Comparison of ENCODE assay signal across 16 cellular contexts in the genomic region with DNA sequence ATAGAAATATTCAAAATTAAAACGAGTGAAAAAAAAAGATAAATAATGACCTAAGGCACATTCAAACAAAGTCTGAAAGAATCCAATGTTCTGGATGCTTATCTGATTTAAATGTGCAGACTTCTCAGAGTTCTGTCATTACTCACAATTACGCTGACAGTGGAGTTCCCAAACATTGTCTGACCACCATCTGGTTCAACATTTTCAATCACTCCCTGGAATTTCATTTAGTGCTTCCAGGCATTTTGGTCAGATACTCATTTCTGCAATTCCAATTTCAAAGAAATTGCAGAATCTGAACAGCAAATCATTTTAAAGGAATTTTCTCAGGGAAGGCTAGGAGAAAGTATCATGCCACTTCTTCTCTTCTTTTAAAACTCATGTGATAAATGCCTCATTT.
DNase-seq lines count a peak whose midpoint lies in the region; ATAC-seq and TF ChIP-seq lines count a peak whose summit lies in the region.
"Had no signal": no experiment of that assay in that cellular context is flagged by ENCODE, and none has a peak within 500 bp of the region (broad histone marks: within the 10 kb centered on the region; RNA-seq: fewer than 3 reads in every experiment).

No MANE protein-coding gene starts in this region.

- no peak for TF ChIP-seq CTCF in AG09309 (IDR thresholded peaks at IDR 0.05; ENCODE audit: control insufficient read depth, insufficient read depth, low read depth, low read length, missing control alignments)
- no peak for TF ChIP-seq CTCF in HFFc6 (IDR thresholded peaks at IDR 0.05)

- H3K27ac Mint-ChIP-seq in HFFc6 = no peak overlapping the region
- H3K27ac Mint-ChIP-seq in T-cell = no peak overlapping the region
- H3K27ac Mint-ChIP-seq: activated CD4-positive, alpha-beta T cell treated with anti-CD3 and anti-CD28 coated beads, Interleukin-2, amount 10 ng/mL, durations not matched to agents 7 days and 5 days; activated T-helper 1 cell treated with anti-CD3 and anti-CD28 coated beads, Interleukin-12 subunit alpha, Interleukin-12 subunit beta, Interleukin-2, Interleukin-4 antibody, amounts not matched to agents 30 ng/mL and 10 ng/mL and 1 ng/mL, durations not matched to agents 14 hours and 24 hours and 36 hours; stimulated activated effector memory CD8-positive, alpha-beta T cell treated with anti-CD3 and anti-CD28 coated beads, Interleukin-12 subunit alpha, Interleukin-12 subunit beta, amount 100 ng/mL, for 72 hours had no signal

- H3K27me3 Mint-ChIP-seq in HFFc6 (ENCODE audit: insufficient read depth) (no peaks in the 10 kb centered on the region), T-cell (no peaks in the 10 kb centered on the region)
- H3K27me3 Mint-ChIP-seq: activated CD4-positive, alpha-beta T cell treated with anti-CD3 and anti-CD28 coated beads, Interleukin-2, amount 10 ng/mL, durations not matched to agents 7 days and 5 days had no signal

- POLR2A ChIA-PET in T-cell (lab: Charles Lee) = no interaction called here

- DNase-seq in AG09309 (ENCODE audit: low read depth) (peak; percentile 78), HFFc6 (peak; percentile 4), astrocyte of the hippocampus (ENCODE audit: low read depth, low spot score) (peak; percentile 84), islet precursor cell (peak; percentile 69), T-cell (no peak), AG08396 (ENCODE audit: low spot score) (no peak)
- no peak for DNase-seq in activated CD4-positive, alpha-beta T cell treated with anti-CD3 and anti-CD28 coated beads for 1 hour
- DNase-seq: activated CD4-positive, alpha-beta T cell treated with anti-CD3 and anti-CD28 coated beads, Interleukin-2, amount 10 ng/mL, durations not matched to agents 7 days and 5 days; erythroblast; Karpas-422; NCI-H2029 treated with DMSO at 0.1 percent for 48 hours; stimulated activated CD4-positive, alpha-beta T cell treated with anti-CD3 and anti-CD28 coated beads, Interleukin-1b, Interleukin-23, amount 100 ng/mL, for 48 hours had no signal

- no peak for ATAC-seq in GM19035 (IDR thresholded peaks at IDR 0.05; ENCODE audit: unreplicated experiment)
- ATAC-seq in T-cell (replicated peaks in 1 of 4) = no peak
- ATAC-seq: stimulated activated effector memory CD8-positive, alpha-beta T cell treated with anti-CD3 and anti-CD28 coated beads, Interleukin-12 subunit alpha, Interleukin-12 subunit beta, amount 100 ng/mL, for 72 hours had no signal

- 0 out of 2 replicates have a peak, but pooled peaks cover 4% of the 10 kb centered on the region for H3K4me1 Mint-ChIP-seq in HFFc6 (ENCODE audit: low read depth)
- no peaks in the 10 kb centered on the region for H3K4me1 Mint-ChIP-seq in T-cell
- H3K4me1 Mint-ChIP-seq: activated CD4-positive, alpha-beta T cell treated with anti-CD3 and anti-CD28 coated beads, Interleukin-2, amount 10 ng/mL, durations not matched to agents 7 days and 5 days had no signal

- H3K36me3 Mint-ChIP-seq in HFFc6 (ENCODE audit: low read depth) (no peaks in the 10 kb centered on the region), T-cell (no peaks in the 10 kb centered on the region)
- H3K36me3 Mint-ChIP-seq: stimulated activated effector memory CD8-positive, alpha-beta T cell treated with anti-CD3 and anti-CD28 coated beads, Interleukin-12 subunit alpha, Interleukin-12 subunit beta, amount 100 ng/mL, for 72 hours had no signal

- CTCF ChIA-PET in T-cell (lab: Charles Lee) = no interaction called here

- H3K9me3 Mint-ChIP-seq in HFFc6 (peaks cover 34% of the 10 kb centered on the region), T-cell (no peaks in the 10 kb centered on the region)
- H3K9me3 Mint-ChIP-seq: activated CD4-positive, alpha-beta T cell treated with anti-CD3 and anti-CD28 coated beads, Interleukin-2, amount 10 ng/mL, durations not matched to agents 7 days and 5 days; activated T-helper 1 cell treated with anti-CD3 and anti-CD28 coated beads, Interleukin-12 subunit alpha, Interleukin-12 subunit beta, Interleukin-2, Interleukin-4 antibody, amounts not matched to agents 30 ng/mL and 10 ng/mL and 1 ng/mL, durations not matched to agents 14 hours and 24 hours and 36 hours; stimulated activated effector memory CD8-positive, alpha-beta T cell treated with anti-CD3 and anti-CD28 coated beads, Interleukin-12 subunit alpha, Interleukin-12 subunit beta, amount 100 ng/mL, for 72 hours had no signal

- no peak overlapping the region for H3K4me3 ChIP-seq in AG09309 (ENCODE audit: control insufficient read depth, low read depth, low read length)
- H3K4me3 ChIP-seq: BLaER1 had no signal

- H3K4me3 Mint-ChIP-seq in HFFc6 (no peak overlapping the region), T-cell (no peak overlapping the region)
- H3K4me3 Mint-ChIP-seq: activated CD4-positive, alpha-beta T cell treated with anti-CD3 and anti-CD28 coated beads, Interleukin-2, amount 10 ng/mL, durations not matched to agents 7 days and 5 days; activated T-helper 1 cell treated with anti-CD3 and anti-CD28 coated beads, Interleukin-12 subunit alpha, Interleukin-12 subunit beta, Interleukin-2, Interleukin-4 antibody, amounts not matched to agents 30 ng/mL and 10 ng/mL and 1 ng/mL, durations not matched to agents 14 hours and 24 hours and 36 hours; stimulated activated effector memory CD8-positive, alpha-beta T cell treated with anti-CD3 and anti-CD28 coated beads, Interleukin-12 subunit alpha, Interleukin-12 subunit beta, amount 100 ng/mL, for 72 hours had no signal

Comparison
In these comparisons a context has a peak if more than half of its experiments do, and no peak if none do; other contexts are left out.
1. DNase-seq: peak in AG09309 (single experiment), HFFc6 (single experiment), astrocyte of the hippocampus (single experiment) and islet precursor cell (single experiment); none in T-cell (0 of 34), activated CD4-positive, alpha-beta T cell treated with anti-CD3 and anti-CD28 coated beads for 1 hour (single experiment) and AG08396 (single experiment).